In genomic region chr20:56043227-56043626, GRCh38 we compare ENCODE assay signal across 9 cellular contexts. TPM values are rescaled to one million over a fixed set of nuclear protein-coding genes. Genes with fewer than 3 reads are reported as not detected.
"Had no signal": no experiment of that assay in that cellular context is flagged by ENCODE, and none has a peak within 500 bp of the region (broad histone marks: within the 10 kb centered on the region; RNA-seq: fewer than 3 reads in every experiment).

No MANE protein-coding gene starts in this region.

- H3K27ac Mint-ChIP-seq: IgD-negative memory B cell had no signal

- H3K27me3 Mint-ChIP-seq: IgD-negative memory B cell had no signal

- H3K4me3 Mint-ChIP-seq: IgD-negative memory B cell had no signal

- FAIRE-seq: K562 had no signal

- H3K4me3 ChIP-seq: K562 had no signal

- DNase-seq: IMR-90, KBM-7, KG1 had no signal

- H3K4me2 ChIP-seq: KMS-11 had no signal

- H3K9ac ChIP-seq: KMS-11 had no signal

- H3K27ac ChIP-seq: HL-60, KMS-11 had no signal

- H3K36me3 Mint-ChIP-seq: IgD-negative memory B cell had no signal

- ATAC-seq: K562 had no signal

RNA-seq across cellular contexts. Expression of gene CBLN4, which starts 37.9 kb away (rescaled TPM):
- total RNA-seq: HT-29, HT1080, IMR-90, K562 had no signal
- polyA plus RNA-seq: IgD-negative memory B cell, IMR-90, K562 had no signal
